24 cellular contexts compared by ENCODE assay signal in genomic region chr7:47827886-47828285, GRCh38.
"Had no signal": no experiment of that assay in that cellular context is flagged by ENCODE, and none has a peak within 500 bp of the region (broad histone marks: within the 10 kb centered on the region; RNA-seq: fewer than 3 reads in every experiment).

No MANE protein-coding gene starts in this region.

- H3K27ac ChIP-seq: cardiac muscle cell, right lobe of liver, skin epidermis, suprapubic skin, tibial artery had no signal

- H3K4me3 Mint-ChIP-seq: activated CD4-positive, alpha-beta T cell treated with anti-CD3 and anti-CD28 coated beads for 36 hours; activated naive CD8-positive, alpha-beta T cell; activated T-cell treated with anti-CD3 and anti-CD28 coated beads, Interleukin-2, amount 50 U/mL, for 72 hours; endodermal cell; memory B cell; naive thymus-derived CD8-positive, alpha-beta T cell; stimulated activated naive B cell treated with anti-CD40 and anti-IgM and Interleukin-4, amounts not matched to agents 10 μg/mL and 1 μg/mL and 100 μg/mL, for 72 hours had no signal

- H3K36me3 ChIP-seq: cardiac muscle cell, right lobe of liver, suprapubic skin, tibial artery had no signal

- H3K4me1 Mint-ChIP-seq: activated CD4-positive, alpha-beta T cell treated with anti-CD3 and anti-CD28 coated beads for 36 hours; endodermal cell had no signal

- DNase-seq: activated CD4-positive, alpha-beta T cell treated with anti-CD3 and anti-CD28 coated beads for 36 hours; activated CD4-positive, CD25-positive, alpha-beta regulatory T cell; activated effector memory CD4-positive, alpha-beta T cell treated with Interleukin-2 at 50 U/mL for 16 hours; activated naive CD4-positive, alpha-beta T cell treated with Interleukin-2 at 50 U/mL for 16 hours; activated T-cell treated with anti-CD3 and anti-CD28 coated beads for 4 hours; activated T-cell treated with anti-CD3 and anti-CD28 coated beads, Interleukin-2, amount 50 U/mL, for 72 hours; cerebellar nuclear complex; cortex of kidney; foreskin fibroblast; hippocampal formation; left colon; naive thymus-derived CD8-positive, alpha-beta T cell; right lobe of liver; stimulated activated CD4-positive, alpha-beta T cell treated with anti-CD3 and anti-CD28 coated beads, Interleukin-12 subunit alpha, Interleukin-12 subunit beta, amount 100 ng/mL, for 4 hours; stimulated activated CD4-positive, alpha-beta T cell treated with anti-CD3 and anti-CD28 coated beads, Interleukin-4, amount 100 ng/mL, for 1 hour; stimulated activated CD8-positive, alpha-beta memory T cell treated with anti-CD3 and anti-CD28 coated beads, Interleukin-4, amount 100 ng/mL, for 48 hours; stimulated activated naive B cell treated with anti-CD40 and anti-IgM and Interleukin-4, amounts not matched to agents 10 μg/mL and 1 μg/mL and 100 μg/mL, for 72 hours; tibial artery had no signal

- H3K36me3 Mint-ChIP-seq: activated naive CD8-positive, alpha-beta T cell; memory B cell; naive thymus-derived CD8-positive, alpha-beta T cell; stimulated activated naive B cell treated with anti-CD40 and anti-IgM and Interleukin-4, amounts not matched to agents 10 μg/mL and 1 μg/mL and 100 μg/mL, for 72 hours had no signal

- H3K9me3 ChIP-seq: right lobe of liver, suprapubic skin, tibial artery had no signal

- H3K4me3 ChIP-seq: cardiac muscle cell, right lobe of liver, skin epidermis, suprapubic skin, tibial artery had no signal

- H3K9me3 Mint-ChIP-seq: activated T-cell treated with anti-CD3 and anti-CD28 coated beads, Interleukin-2, amount 50 U/mL, for 72 hours; endodermal cell; memory B cell; naive thymus-derived CD8-positive, alpha-beta T cell; stimulated activated naive B cell treated with anti-CD40 and anti-IgM and Interleukin-4, amounts not matched to agents 10 μg/mL and 1 μg/mL and 100 μg/mL, for 72 hours had no signal

- H3K27ac Mint-ChIP-seq: activated CD4-positive, alpha-beta T cell treated with anti-CD3 and anti-CD28 coated beads for 36 hours; activated naive CD8-positive, alpha-beta T cell; activated T-cell treated with anti-CD3 and anti-CD28 coated beads, Interleukin-2, amount 50 U/mL, for 72 hours; endodermal cell; memory B cell; naive thymus-derived CD8-positive, alpha-beta T cell; stimulated activated naive B cell treated with anti-CD40 and anti-IgM and Interleukin-4, amounts not matched to agents 10 μg/mL and 1 μg/mL and 100 μg/mL, for 72 hours had no signal

- ATAC-seq: activated CD4-positive, alpha-beta T cell treated with anti-CD3 and anti-CD28 coated beads for 36 hours; activated T-cell treated with anti-CD3 and anti-CD28 coated beads, Interleukin-2, amount 50 U/mL, for 72 hours; naive thymus-derived CD8-positive, alpha-beta T cell; stimulated activated naive B cell treated with anti-CD40 and anti-IgM and Interleukin-4, amounts not matched to agents 10 μg/mL and 1 μg/mL and 100 μg/mL, for 72 hours had no signal

- H3K27me3 Mint-ChIP-seq: activated CD4-positive, alpha-beta T cell treated with anti-CD3 and anti-CD28 coated beads for 36 hours had no signal

- H3K27me3 ChIP-seq: cardiac muscle cell, right lobe of liver, suprapubic skin, tibial artery had no signal

- H3K4me1 ChIP-seq: right lobe of liver, tibial artery had no signal
